25 cellular contexts compared by ENCODE assay signal in genomic region chr3:100416176-100416575, GRCh38.
"Had no signal": no experiment of that assay in that cellular context is flagged by ENCODE, and none has a peak within 500 bp of the region (broad histone marks: within the 10 kb centered on the region; RNA-seq: fewer than 3 reads in every experiment).

No MANE protein-coding gene starts in this region.

- H3K4me1 ChIP-seq: esophagus muscularis mucosa, lower lobe of right lung, neural progenitor cell, prostate gland, right atrium auricular region, sigmoid colon, tibial nerve, upper lobe of left lung had no signal

- H3K36me3 ChIP-seq: esophagus muscularis mucosa, lower lobe of right lung, neural progenitor cell, prostate gland, right atrium auricular region, sigmoid colon, thoracic aorta, upper lobe of left lung had no signal

- ATAC-seq: left ventricle myocardium superior; lower lobe of right lung; naive thymus-derived CD4-positive, alpha-beta T cell; stimulated activated memory B cell treated with anti-CD40 and anti-IgM and Interleukin-4, amounts not matched to agents 10 μg/mL and 1 μg/mL and 100 μg/mL, for 72 hours; stimulated activated naive CD8-positive, alpha-beta T cell treated with anti-CD3 and anti-CD28 coated beads, Interleukin-15, Interleukin-2, amounts not matched to agents 100 U/mL and 50 U/mL, for 24 hours had no signal

- DNase-seq: hypothalamus; immature natural killer cell; islet precursor cell; kidney glomerular epithelial cell; left ventricle myocardium superior; lower lobe of right lung; naive thymus-derived CD4-positive, alpha-beta T cell; sigmoid colon; spleen; stimulated activated CD4-positive, alpha-beta T cell treated with anti-CD3 and anti-CD28 coated beads, Interleukin-4, amount 100 ng/mL, for 4 hours; stimulated activated naive CD8-positive, alpha-beta T cell treated with anti-CD3 and anti-CD28 coated beads, Interleukin-15, Interleukin-2, amounts not matched to agents 100 U/mL and 50 U/mL, for 24 hours; substantia nigra; upper lobe of left lung had no signal

- H3K4me3 ChIP-seq: coronary artery, esophagus muscularis mucosa, lower lobe of right lung, neural progenitor cell, prostate gland, right atrium auricular region, sigmoid colon, spleen, thoracic aorta, tibial nerve, upper lobe of left lung had no signal

- H3K27ac ChIP-seq: coronary artery, esophagus muscularis mucosa, lower lobe of right lung, neural progenitor cell, prostate gland, right atrium auricular region, sigmoid colon, thoracic aorta, tibial nerve, upper lobe of left lung had no signal

- H3K4me3 Mint-ChIP-seq: central memory CD8-positive, alpha-beta T cell; immature natural killer cell; memory B cell; mesothelial cell of epicardium; naive thymus-derived CD4-positive, alpha-beta T cell; nephron; neural progenitor cell; stimulated activated memory B cell treated with anti-CD40 and anti-IgM and Interleukin-4, amounts not matched to agents 10 μg/mL and 1 μg/mL and 100 μg/mL, for 72 hours had no signal

- H3K36me3 Mint-ChIP-seq: immature natural killer cell had no signal

- H3K27me3 ChIP-seq: esophagus muscularis mucosa, neural progenitor cell, right atrium auricular region, sigmoid colon, spleen, tibial nerve, upper lobe of left lung had no signal

- H3K4me1 Mint-ChIP-seq: central memory CD8-positive, alpha-beta T cell; immature natural killer cell; mesothelial cell of epicardium; stimulated activated memory B cell treated with anti-CD40 and anti-IgM and Interleukin-4, amounts not matched to agents 10 μg/mL and 1 μg/mL and 100 μg/mL, for 72 hours had no signal

- H3K9me3 ChIP-seq: lower lobe of right lung, prostate gland, thoracic aorta, upper lobe of left lung had no signal

- H3K9me3 Mint-ChIP-seq: central memory CD8-positive, alpha-beta T cell; immature natural killer cell had no signal

- H3K27ac Mint-ChIP-seq: immature natural killer cell; memory B cell; mesothelial cell of epicardium; naive thymus-derived CD4-positive, alpha-beta T cell; nephron; neural progenitor cell; stimulated activated memory B cell treated with anti-CD40 and anti-IgM and Interleukin-4, amounts not matched to agents 10 μg/mL and 1 μg/mL and 100 μg/mL, for 72 hours had no signal

- H3K27me3 Mint-ChIP-seq: central memory CD8-positive, alpha-beta T cell; memory B cell; stimulated activated memory B cell treated with anti-CD40 and anti-IgM and Interleukin-4, amounts not matched to agents 10 μg/mL and 1 μg/mL and 100 μg/mL, for 72 hours had no signal
